8 cellular contexts compared by ENCODE assay signal in genomic region chr12:50247665-50248064, GRCh38. TPM values are rescaled to one million over a fixed set of nuclear protein-coding genes. Genes with fewer than 3 reads are reported as not detected.
DNase-seq lines count a peak whose midpoint lies in the region; ATAC-seq and TF ChIP-seq lines count a peak whose summit lies in the region.
"Not testable (repeated sequence)": the region's sequence is repeated elsewhere in the genome, so short reads cannot be mapped to it uniquely, and the experiment has no call there.

No MANE protein-coding gene starts in this region.

- peaks cover 20% of the 10 kb centered on the region for H3K4me1 Mint-ChIP-seq in activated T-helper 17 cell treated with anti-CD3 and anti-CD28 coated beads, Interleukin-2, amount 50 U/mL, for 72 hours

- H3K4me2 ChIP-seq in smooth muscle cell: peak overlapping the region; percentile 41

- H3K36me3 ChIP-seq in RWPE2 (ENCODE audit: low read depth) (peaks cover 14% of the 10 kb centered on the region), mucosa of rectum (ENCODE audit: control insufficient read depth in 2 of 2, insufficient read depth in 2 of 2, low read length in 2 of 2) (peaks cover 12 to 17% of the 10 kb centered on the region in 2 donors)
- not testable (repeated sequence) for H3K36me3 ChIP-seq in colonic mucosa; left ventricle myocardium inferior; smooth muscle cell (ENCODE audit: low read depth); uterus

- H3K79me2 ChIP-seq in smooth muscle cell (ENCODE audit: low read depth): not testable (repeated sequence)

- H3K4me3 Mint-ChIP-seq in activated T-helper 17 cell treated with anti-CD3 and anti-CD28 coated beads, Interleukin-2, amount 50 U/mL, for 72 hours: peak overlapping the region; percentile 69

- H3K4me3 ChIP-seq in GM12865 (ENCODE audit: low read depth, low read length): peak overlapping the region; percentile 18; the same call in 1 of the 2 replicates
- H3K4me3 ChIP-seq in RWPE2 (ENCODE audit: severe bottlenecking); colonic mucosa; left ventricle myocardium inferior; mucosa of rectum (ENCODE audit: low read length in 2 of 2); smooth muscle cell; uterus: not testable (repeated sequence)

- not testable (repeated sequence) for H3K27me3 ChIP-seq in RWPE2 (ENCODE audit: insufficient read depth, poor library complexity, severe bottlenecking); colonic mucosa; left ventricle myocardium inferior (ENCODE audit: low read depth); mucosa of rectum (ENCODE audit: control insufficient read depth in 2 of 2, insufficient read depth in 2 of 2, low read length in 2 of 2); smooth muscle cell (ENCODE audit: low read depth); uterus

- WGBS in smooth muscle cell (ENCODE audit: low lambda C conversion rate): 69% methylated on average over 9 of the region's 9 CpGs

- H3K27ac Mint-ChIP-seq in activated T-helper 17 cell treated with anti-CD3 and anti-CD28 coated beads, Interleukin-2, amount 50 U/mL, for 72 hours: peak overlapping the region; percentile 66

- peaks cover 11% of the 10 kb centered on the region for H3F3A ChIP-seq in smooth muscle cell (ENCODE audit: low read depth)

- intact Hi-C loops in colonic mucosa (cut with DNase I); left ventricle myocardium inferior (cut with micrococcal nuclease); uterus (cut with DNase I; ENCODE audit: low total_unique reads): not testable (repeated sequence)

- H2AFZ ChIP-seq in smooth muscle cell (ENCODE audit: low read depth): not testable (repeated sequence)

- H3K27me3 Mint-ChIP-seq in activated T-helper 17 cell treated with anti-CD3 and anti-CD28 coated beads, Interleukin-2, amount 50 U/mL, for 72 hours: not testable (repeated sequence)

- not testable (repeated sequence) for H3K9ac ChIP-seq in colonic mucosa (ENCODE audit: low read depth in 2 of 2, low read length in 2 of 2); mucosa of rectum (ENCODE audit: low read depth in 1 of 2, low read length in 2 of 2)
- peak overlapping the region; percentile 67 for H3K9ac ChIP-seq in smooth muscle cell (ENCODE audit: low read depth)

- not testable (repeated sequence) for TF ChIP-seq CTCF in GM12865 (IDR thresholded peaks at IDR 0.05; ENCODE audit: insufficient read depth, low read depth, low read length, missing control alignments); RWPE2 (IDR thresholded peaks at IDR 0.05; ENCODE audit: poor library complexity, severe bottlenecking); colonic mucosa (IDR thresholded peaks at IDR 0.05); left ventricle myocardium inferior (IDR thresholded peaks at IDR 0.05; ENCODE audit: borderline replicate concordance); smooth muscle cell (IDR thresholded peaks at IDR 0.05; ENCODE audit: borderline replicate concordance, insufficient read depth, poor library complexity, severe bottlenecking); uterus (IDR thresholded peaks at IDR 0.05)

- peaks cover 43% of the 10 kb centered on the region for H3K4me1 ChIP-seq in RWPE2 (ENCODE audit: insufficient read depth, poor library complexity, severe bottlenecking)
- not testable (repeated sequence) for H3K4me1 ChIP-seq in colonic mucosa, uterus
- H3K4me1 ChIP-seq in left ventricle myocardium inferior: peaks cover 48% of the 10 kb centered on the region
- peaks cover 32 to 52% of the 10 kb centered on the region in 2 donors for H3K4me1 ChIP-seq in mucosa of rectum (ENCODE audit: control insufficient read depth in 2 of 2, insufficient read depth in 2 of 2, low read length in 2 of 2)
- H3K4me1 ChIP-seq in smooth muscle cell (ENCODE audit: low read depth): peaks cover 12% of the 10 kb centered on the region

- H3K9me3 ChIP-seq in RWPE2 (ENCODE audit: severe bottlenecking); colonic mucosa; left ventricle myocardium inferior (replicated peaks); mucosa of rectum (ENCODE audit: control insufficient read depth in 2 of 2, low read length in 2 of 2); smooth muscle cell (replicated peaks; ENCODE audit: low read depth); uterus: not testable (repeated sequence)

- H3K36me3 Mint-ChIP-seq in activated T-helper 17 cell treated with anti-CD3 and anti-CD28 coated beads, Interleukin-2, amount 50 U/mL, for 72 hours (ENCODE audit: low read depth): not testable (repeated sequence)

- DNase-seq in GM12865 (ENCODE audit: low read depth); RWPE2 (ENCODE audit: low spot score); colonic mucosa; left ventricle myocardium inferior; smooth muscle cell (lab: John Stamatoyannopoulos, UW; ENCODE audit: unreplicated experiment); uterus: not testable (repeated sequence)

- ATAC-seq in RWPE2 (ENCODE audit: low read depth); activated T-helper 17 cell treated with anti-CD3 and anti-CD28 coated beads, Interleukin-2, amount 50 U/mL, for 72 hours (replicated peaks): not testable (repeated sequence)

- H3K27ac ChIP-seq in RWPE2 (ENCODE audit: poor library complexity, severe bottlenecking): peak overlapping the region; percentile 95
- H3K27ac ChIP-seq in colonic mucosa: peak overlapping the region; percentile 86
- peak overlapping the region; percentile 61 for H3K27ac ChIP-seq in left ventricle myocardium inferior (replicated peaks)
- peak overlapping the region; percentile 54 to 69 for H3K27ac ChIP-seq in mucosa of rectum (ENCODE audit: low read depth in 2 of 2, low read length in 2 of 2)
- peak overlapping the region; percentile 98 for H3K27ac ChIP-seq in smooth muscle cell (ENCODE audit: low read depth)
- H3K27ac ChIP-seq in uterus: peak overlapping the region; percentile 58 to 79

- H4K20me1 ChIP-seq in smooth muscle cell (ENCODE audit: low read depth): not testable (repeated sequence)

- not testable (repeated sequence) for H3K9me3 Mint-ChIP-seq in activated T-helper 17 cell treated with anti-CD3 and anti-CD28 coated beads, Interleukin-2, amount 50 U/mL, for 72 hours

- not testable (repeated sequence) for TF ChIP-seq POLR2A in uterus (IDR thresholded peaks at IDR 0.05)

RNA-seq across cellular contexts. Expression of gene LIMA1, which starts 35.7 kb away (rescaled TPM):
- 10 to 100 TPM; 61.8 to 65.7 TPM for total RNA-seq in activated T-helper 17 cell treated with anti-CD3 and anti-CD28 coated beads, Interleukin-2, amount 50 U/mL, for 72 hours
- 100 to 1,000 TPM; 228 to 385 TPM for total RNA-seq in colonic mucosa
- total RNA-seq in left ventricle myocardium inferior: 17.1 TPM
- 154 and 204 TPM in 2 replicates for total RNA-seq in smooth muscle cell
- polyA plus RNA-seq in smooth muscle cell: 39.6 and 68.3 TPM in 2 replicates
- total RNA-seq in uterus: 100 to 1,000 TPM in 2 of 4 donors, 10 to 100 TPM in 2; 85.0 to 140 (median 116) TPM
